6 cellular contexts compared by ENCODE assay signal in genomic region chr5:118768607-118769175, GRCh38.
"Had no signal": no experiment of that assay in that cellular context is flagged by ENCODE, and none has a peak within 500 bp of the region (broad histone marks: within the 10 kb centered on the region; RNA-seq: fewer than 3 reads in every experiment).

No MANE protein-coding gene starts in this region.

- ATAC-seq: K562 had no signal

- FAIRE-seq: HTR-8/SVneo, K562 had no signal

- H3K27ac ChIP-seq: HL-60 had no signal

- H3K4me3 ChIP-seq: K562 had no signal

- DNase-seq: IMR-90, KBM-7, KG1 had no signal
